Comparison of ENCODE assay signal across 30 cellular contexts in genomic region chr14:21227150-21227549, GRCh38. TPM values are rescaled to one million over a fixed set of nuclear protein-coding genes. Genes with fewer than 3 reads are reported as not detected.
DNase-seq lines count a peak whose midpoint lies in the region; ATAC-seq and TF ChIP-seq lines count a peak whose summit lies in the region.
"Had no signal": no experiment of that assay in that cellular context is flagged by ENCODE, and none has a peak within 500 bp of the region (broad histone marks: within the 10 kb centered on the region; RNA-seq: fewer than 3 reads in every experiment).

No MANE protein-coding gene starts in this region.

- no peak overlapping the region for H4K8ac ChIP-seq in trophoblast cell (ENCODE audit: low read depth, low read length)

- H3K4me3 Mint-ChIP-seq in activated T-cell treated with anti-CD3 and anti-CD28 coated beads, Interleukin-2, amount 50 U/mL, for 72 hours: no peak overlapping the region
- no peak overlapping the region for H3K4me3 Mint-ChIP-seq in activated T-cell treated with anti-CD3 and anti-CD28 coated beads, Interleukin-2, amount 50 U/mL, for 4 hours
- H3K4me3 Mint-ChIP-seq in chondrocyte (ENCODE audit: unreplicated experiment): no peak overlapping the region
- H3K4me3 Mint-ChIP-seq: nephron had no signal

- H2BK12ac ChIP-seq in trophoblast cell (ENCODE audit: low read length): no peak overlapping the region

- H3K14ac ChIP-seq in trophoblast cell (ENCODE audit: low read length): no peak overlapping the region

- no peaks in the 10 kb centered on the region for H3K79me1 ChIP-seq in trophoblast cell (ENCODE audit: low read length)

- no CpG with 5 or more reads among the region's 5 CpGs for WGBS in trophoblast cell (ENCODE audit: extremely low coverage, insufficient coverage, insufficient read length)

- no peak overlapping the region for H3K18ac ChIP-seq in trophoblast cell (ENCODE audit: low read length)

- H3K27me3 Mint-ChIP-seq in activated T-cell treated with anti-CD3 and anti-CD28 coated beads, Interleukin-2, amount 50 U/mL, for 72 hours (ENCODE audit: low read depth): no peaks in the 10 kb centered on the region
- no peaks in the 10 kb centered on the region for H3K27me3 Mint-ChIP-seq in activated T-cell treated with anti-CD3 and anti-CD28 coated beads, Interleukin-2, amount 50 U/mL, for 4 hours (ENCODE audit: low read depth)
- H3K27me3 Mint-ChIP-seq in chondrocyte (ENCODE audit: low read depth): no peaks in the 10 kb centered on the region

- H3K27ac ChIP-seq in SK-N-MC: peak overlapping the region; percentile 12; the same call in 1 of the 2 replicates
- no peak overlapping the region for H3K27ac ChIP-seq in trophoblast cell (ENCODE audit: low read depth, low read length)
- H3K27ac ChIP-seq: BLaER1, colonic mucosa, esophagus muscularis mucosa, gastrocnemius medialis, ovary, uterus had no signal

- peaks cover 100% of the 10 kb centered on the region for H3K36me3 ChIP-seq in SK-N-MC (ENCODE audit: insufficient read depth, low read length)
- H3K36me3 ChIP-seq in trophoblast cell (ENCODE audit: control insufficient read depth in 1 of 2, insufficient read depth in 2 of 2, low read length in 2 of 2): peaks cover 40 to 52% of the 10 kb centered on the region in 2 experiments
- H3K36me3 ChIP-seq: ovary, uterus had no signal

- H3K23ac ChIP-seq in trophoblast cell (ENCODE audit: low read length): no peak overlapping the region

- no peak overlapping the region for H4K12ac ChIP-seq in trophoblast cell (ENCODE audit: low read depth, low read length)

- H3K9ac ChIP-seq in SK-N-MC (ENCODE audit: insufficient read length): no peak overlapping the region
- no peak overlapping the region for H3K9ac ChIP-seq in trophoblast cell (ENCODE audit: low read length)
- H3K9ac ChIP-seq: BLaER1 had no signal

- no peaks in the 10 kb centered on the region for H3K27me3 ChIP-seq in trophoblast cell (ENCODE audit: insufficient read depth, low read length)
- H3K27me3 ChIP-seq: BLaER1, colonic mucosa, esophagus muscularis mucosa, gastrocnemius medialis, ovary, uterus had no signal

- H3K4me3 ChIP-seq in SK-N-MC: no peak overlapping the region
- no peak overlapping the region for H3K4me3 ChIP-seq in trophoblast cell (ENCODE audit: low read depth, low read length)
- H3K4me3 ChIP-seq: BLaER1, colonic mucosa, esophagus muscularis mucosa, gastrocnemius medialis, ovary, smooth muscle cell, uterus had no signal

- H3K9me3 ChIP-seq in SK-N-MC (ENCODE audit: low read depth, low read length) (no peaks in the 10 kb centered on the region), trophoblast cell (ENCODE audit: insufficient read depth, low read depth, low read length) (no peaks in the 10 kb centered on the region)
- H3K9me3 ChIP-seq: BLaER1, colonic mucosa, esophagus muscularis mucosa, gastrocnemius medialis, ovary, uterus had no signal

- peak overlapping the region; percentile 70 for H3K27ac Mint-ChIP-seq in activated T-cell treated with anti-CD3 and anti-CD28 coated beads, Interleukin-2, amount 50 U/mL, for 72 hours
- H3K27ac Mint-ChIP-seq in chondrocyte (ENCODE audit: unreplicated experiment): peak overlapping the region; percentile 0

- ATAC-seq in activated T-cell treated with anti-CD3 and anti-CD28 coated beads, Interleukin-2, amount 50 U/mL, for 72 hours (replicated peaks in 1 of 2): no peak
- no peak for ATAC-seq in activated T-cell treated with anti-CD3 and anti-CD28 coated beads, Interleukin-2, amount 50 U/mL, for 4 hours
- ATAC-seq in HG02852 (IDR thresholded peaks at IDR 0.05; ENCODE audit: unreplicated experiment): no peak
- ATAC-seq: gastrocnemius medialis, left lobe of liver had no signal

- H2AK5ac ChIP-seq in trophoblast cell (ENCODE audit: low read length): no peak overlapping the region

- no peak overlapping the region for H3K4me2 ChIP-seq in trophoblast cell (ENCODE audit: low read length)
- H3K4me2 ChIP-seq: BLaER1, smooth muscle cell had no signal

- no peak overlapping the region for H4K91ac ChIP-seq in trophoblast cell (ENCODE audit: low read depth, low read length)

- H3K9me3 Mint-ChIP-seq in activated T-cell treated with anti-CD3 and anti-CD28 coated beads, Interleukin-2, amount 50 U/mL, for 72 hours: no peaks in the 10 kb centered on the region
- H3K9me3 Mint-ChIP-seq in activated T-cell treated with anti-CD3 and anti-CD28 coated beads, Interleukin-2, amount 50 U/mL, for 4 hours: no peaks in the 10 kb centered on the region
- no peaks in the 10 kb centered on the region for H3K9me3 Mint-ChIP-seq in chondrocyte (ENCODE audit: low read depth)
- H3K9me3 Mint-ChIP-seq: H9, nephron had no signal

- peaks cover 23 to 76% of the 10 kb centered on the region in 2 donors for H3K36me3 Mint-ChIP-seq in activated T-cell treated with anti-CD3 and anti-CD28 coated beads, Interleukin-2, amount 50 U/mL, for 72 hours (ENCODE audit: insufficient read depth in 2 of 2)
- peaks cover 65% of the 10 kb centered on the region for H3K36me3 Mint-ChIP-seq in activated T-cell treated with anti-CD3 and anti-CD28 coated beads, Interleukin-2, amount 50 U/mL, for 4 hours (ENCODE audit: insufficient read depth)
- peaks cover 54% of the 10 kb centered on the region for H3K36me3 Mint-ChIP-seq in chondrocyte (ENCODE audit: low read depth)

- DNase-seq in activated T-cell treated with anti-CD3 and anti-CD28 coated beads, Interleukin-2, amount 50 U/mL, for 72 hours: no peak
- no peak for DNase-seq in activated T-cell treated with anti-CD3 and anti-CD28 coated beads, Interleukin-2, amount 50 U/mL, for 4 hours
- DNase-seq in SK-N-MC (ENCODE audit: low read depth, low spot score) (no peak), chondrocyte (ENCODE audit: low spot score) (no peak), trophoblast cell (no peak), GOT3 (lab: John Stamatoyannopoulos, UW) (no peak), KG1 (lab: John Stamatoyannopoulos, UW) (no peak)
- DNase-seq: activated CD4-positive, CD25-positive, alpha-beta regulatory T cell; activated effector memory CD4-positive, alpha-beta T cell treated with anti-CD3 and anti-CD28 coated beads, Interleukin-2, amount 50 U/mL, for 16 hours; amniotic stem cell; colonic mucosa; gastrocnemius medialis; H9; hippocampal formation; NCI-H1105; NCI-H2081; NCI-H226; NCI-H774; ovary; retina; RPMI8226; stimulated activated CD4-positive, alpha-beta T cell treated with anti-CD3 and anti-CD28 coated beads, Interleukin-2, amount 100 ng/mL, for 24 hours; uterus had no signal

- no peak overlapping the region for H2BK5ac ChIP-seq in trophoblast cell (ENCODE audit: low read depth, low read length, poor library complexity)

- peaks cover 2% of the 10 kb centered on the region for H3K79me2 ChIP-seq in trophoblast cell (ENCODE audit: control insufficient read depth, insufficient read depth, low read length, poor library complexity)

- H3K4me1 ChIP-seq in trophoblast cell (ENCODE audit: control insufficient read depth in 1 of 2, insufficient read depth in 2 of 2, low read length in 2 of 2): no peaks in the 10 kb centered on the region
- H3K4me1 ChIP-seq: BLaER1, colonic mucosa had no signal

- no peak overlapping the region for H2AFZ ChIP-seq in trophoblast cell (ENCODE audit: insufficient read depth, low read length, poor library complexity)

- TF ChIP-seq CTCF in chondrocyte (IDR thresholded peaks at IDR 0.05): no peak

- no peak overlapping the region for H2BK120ac ChIP-seq in trophoblast cell (ENCODE audit: insufficient read depth, low read length, poor library complexity)

- peaks cover 79% of the 10 kb centered on the region for H3K4me1 Mint-ChIP-seq in activated T-cell treated with anti-CD3 and anti-CD28 coated beads, Interleukin-2, amount 50 U/mL, for 72 hours (ENCODE audit: low read depth)
- H3K4me1 Mint-ChIP-seq in activated T-cell treated with anti-CD3 and anti-CD28 coated beads, Interleukin-2, amount 50 U/mL, for 4 hours (ENCODE audit: low read depth): peaks cover 81% of the 10 kb centered on the region
- H3K4me1 Mint-ChIP-seq in chondrocyte (ENCODE audit: low read depth): peaks cover 38% of the 10 kb centered on the region
- H3K4me1 Mint-ChIP-seq: nephron had no signal

- peak overlapping the region; percentile 55 for H3K4ac ChIP-seq in trophoblast cell (ENCODE audit: low read depth, low read length)

RNA-seq across cellular contexts. Expression of gene HNRNPC, which starts 42.1 kb away (rescaled TPM):
- 1,000 to 10,000 TPM; 1,220 to 1,492 TPM for total RNA-seq in activated T-cell treated with anti-CD3 and anti-CD28 coated beads, Interleukin-2, amount 50 U/mL, for 72 hours
- 1,000 to 10,000 TPM; 1,181 to 1,256 (median 1,185) TPM for total RNA-seq in activated T-cell treated with anti-CD3 and anti-CD28 coated beads, Interleukin-2, amount 50 U/mL, for 4 hours
- 286 to 352 TPM (median 291 TPM) in 3 replicates for total RNA-seq in chondrocyte
- 959 and 960 TPM in 2 replicates for polyA plus RNA-seq in trophoblast cell (2013)

RNA-seq across cellular contexts. Expression of gene RPGRIP1, which starts 52.7 kb away (rescaled TPM):
- not detected for total RNA-seq in activated T-cell treated with anti-CD3 and anti-CD28 coated beads, Interleukin-2, amount 50 U/mL, for 72 hours
- under 1 TPM in 2 of 3 donors, not detected in 1; 0.08 to 0.35 TPM for total RNA-seq in activated T-cell treated with anti-CD3 and anti-CD28 coated beads, Interleukin-2, amount 50 U/mL, for 4 hours
- not detected in 3 replicates for total RNA-seq in chondrocyte
- polyA plus RNA-seq in trophoblast cell (2013): 0.01 TPM in 1 of 2 replicates, not detected in the other
- total RNA-seq: esophagus muscularis mucosa, gastrocnemius medialis, smooth muscle cell, temporal lobe had no signal
- polyA plus RNA-seq: smooth muscle cell had no signal
